In genomic region chr4:87555751-87556619, GRCh38 we compare ENCODE assay signal across 9 cellular contexts. TPM values are rescaled to one million over a fixed set of nuclear protein-coding genes. Genes with fewer than 3 reads are reported as not detected.
DNase-seq lines count a peak whose midpoint lies in the region; ATAC-seq, FAIRE-seq and TF ChIP-seq lines count a peak whose summit lies in the region.
"Had no signal": no experiment of that assay in that cellular context is flagged by ENCODE, and none has a peak within 500 bp of the region (broad histone marks: within the 10 kb centered on the region; RNA-seq: fewer than 3 reads in every experiment).

No MANE protein-coding gene starts in this region.

- H3K27me3 ChIP-seq in BJ (ENCODE audit: control insufficient read depth, insufficient read depth, low read length) = no peaks in the 10 kb centered on the region
- H3K27me3 ChIP-seq in IMR-90 (ENCODE audit: control insufficient read depth, insufficient read depth, low read length) = no peaks in the 10 kb centered on the region
- H3K27me3 ChIP-seq in bronchial epithelial cell (ENCODE audit: control insufficient read depth, insufficient read depth, low read length) = no peaks in the 10 kb centered on the region
- H3K27me3 ChIP-seq in WERI-Rb-1 (ENCODE audit: insufficient read depth, low read depth, severe bottlenecking) = no peaks in the 10 kb centered on the region

- dilution Hi-C loops in IMR-90 (cut with HindIII; ENCODE audit: low sequenced_read_pairs, unreplicated experiment) = no loop called here

- no peak overlapping the region for H2BK20ac ChIP-seq in IMR-90 (ENCODE audit: low read depth, low read length)

- no peaks in the 10 kb centered on the region for H3K79me1 ChIP-seq in IMR-90 (ENCODE audit: low read depth in 1 of 2, low read length in 2 of 2)

- POLR2A ChIA-PET in BJ (lab: Charles Lee) (no interaction called here), IMR-90 (lab: Charles Lee; ENCODE audit: unreplicated experiment) (no interaction called here)

- H3K56ac ChIP-seq in IMR-90 (ENCODE audit: extremely low read depth, insufficient read depth, low read length) = no peak overlapping the region

- H2AK9ac ChIP-seq in IMR-90 (replicated peaks; ENCODE audit: low read depth, low read length, poor library complexity) = no peak overlapping the region

- H3K27ac ChIP-seq in IMR-90 (ENCODE audit: insufficient read depth, low read length) = no peak overlapping the region
- H3K27ac ChIP-seq in WERI-Rb-1 = no peak overlapping the region

- H3K27me3 Mint-ChIP-seq in mesothelial cell of epicardium (ENCODE audit: low read depth) (peaks cover 2% of the 10 kb centered on the region), T-helper 17 cell (no peaks in the 10 kb centered on the region)
- H3K27me3 Mint-ChIP-seq: naive B cell had no signal

- DNase-seq in BJ (ENCODE audit: low read depth) = peak; percentile 29
- DNase-seq in IMR-90 = peak; percentile 58
- DNase-seq in bronchial epithelial cell (ENCODE audit: low read depth) = peak; percentile 100
- DNase-seq in non-pigmented ciliary epithelial cell (ENCODE audit: low read depth) = peak; percentile 11
- no peak for DNase-seq in mesothelial cell of epicardium (ENCODE audit: low spot score in 2 of 2, unreplicated experiment in 2 of 2)
- DNase-seq in WERI-Rb-1 = no peak
- DNase-seq in T-helper 17 cell = no peak
- DNase-seq: naive B cell had no signal

- no peak overlapping the region for H3K23ac ChIP-seq in IMR-90 (ENCODE audit: low read depth, low read length)

- H4K20me1 ChIP-seq in IMR-90 (ENCODE audit: insufficient read depth, low read length) = no peaks in the 10 kb centered on the region

- H3K36me3 ChIP-seq in BJ (ENCODE audit: control insufficient read depth, insufficient read depth, low read length) = no peaks in the 10 kb centered on the region
- no peaks in the 10 kb centered on the region for H3K36me3 ChIP-seq in IMR-90 (ENCODE audit: control insufficient read depth, insufficient read depth, low read length)
- H3K36me3 ChIP-seq in bronchial epithelial cell (ENCODE audit: control insufficient read depth, insufficient read depth, low read length) = no peaks in the 10 kb centered on the region
- H3K36me3 ChIP-seq in WERI-Rb-1 = no peaks in the 10 kb centered on the region

- H3K27ac Mint-ChIP-seq in mesothelial cell of epicardium (no peak overlapping the region), T-helper 17 cell (no peak overlapping the region)
- H3K27ac Mint-ChIP-seq: naive B cell had no signal

- intact Hi-C loops in IMR-90 (cut with micrococcal nuclease) = no loop called here

- no peak overlapping the region for H4K5ac ChIP-seq in IMR-90 (ENCODE audit: low read depth, low read length)

- H3K9me3 Mint-ChIP-seq in mesothelial cell of epicardium = peaks cover under 1% of the 10 kb centered on the region
- H3K9me3 Mint-ChIP-seq: naive B cell had no signal

- H3K4ac ChIP-seq in IMR-90 (ENCODE audit: low read depth, low read length) = no peak overlapping the region

- H3K9me3 ChIP-seq in IMR-90 (ENCODE audit: control insufficient read depth, insufficient read depth, low read length) (no peaks in the 10 kb centered on the region), WERI-Rb-1 (ENCODE audit: severe bottlenecking) (no peaks in the 10 kb centered on the region), T-helper 17 cell (ENCODE audit: control insufficient read depth, low read length, poor library complexity, severe bottlenecking) (no peaks in the 10 kb centered on the region)

- H2BK15ac ChIP-seq in IMR-90 (ENCODE audit: low read depth, low read length) = no peak overlapping the region

- BruUV-seq in IMR-90 (replicated peaks; lab: Mats Ljungman, UMichigan) = no TSS peak

- no peak for TF ChIP-seq POLR2A in IMR-90 (IDR thresholded peaks at IDR 0.05; ENCODE audit: low read depth, low read length)

- TF ChIP-seq CTCF in BJ (IDR thresholded peaks at IDR 0.05; ENCODE audit: insufficient read depth, low read depth, low read length) = no peak
- no peak for TF ChIP-seq CTCF in IMR-90 (conservative IDR thresholded peaks at IDR 0.05; ENCODE audit: low read depth, low read length)
- TF ChIP-seq CTCF in bronchial epithelial cell (IDR thresholded peaks at IDR 0.05; ENCODE audit: insufficient read depth, low read length, severe bottlenecking) = no peak
- TF ChIP-seq CTCF in mesothelial cell of epicardium (IDR thresholded peaks at IDR 0.05; ENCODE audit: unreplicated experiment) = no peak
- no peak for TF ChIP-seq CTCF in WERI-Rb-1 (IDR thresholded peaks at IDR 0.05; ENCODE audit: low read depth, low read length)

- H2BK5ac ChIP-seq in IMR-90 (ENCODE audit: low read depth, low read length, poor library complexity, severe bottlenecking) = no peak overlapping the region

- ATAC-seq in IMR-90 (ENCODE audit: low read depth) (peak; percentile 54), GM21619 (IDR thresholded peaks at IDR 0.05; ENCODE audit: unreplicated experiment) (no peak), T-helper 17 cell (no peak)

- H3K36me3 Mint-ChIP-seq in mesothelial cell of epicardium (no peaks in the 10 kb centered on the region), T-helper 17 cell (ENCODE audit: low read depth) (no peaks in the 10 kb centered on the region)
- H3K36me3 Mint-ChIP-seq: naive B cell had no signal

- no peak overlapping the region for H2AK5ac ChIP-seq in IMR-90 (ENCODE audit: low read depth, low read length)

- no peaks in the 10 kb centered on the region for H3K9me1 ChIP-seq in IMR-90 (ENCODE audit: insufficient read depth, low read length)

- no peaks in the 10 kb centered on the region for H3K4me1 ChIP-seq in IMR-90 (ENCODE audit: control insufficient read depth, insufficient read depth, low read length)

- no peak overlapping the region for H3K14ac ChIP-seq in IMR-90 (replicated peaks; ENCODE audit: low read depth, low read length)

- in situ Hi-C loops in IMR-90 (cut with MboI; ENCODE audit: low sequenced_read_pairs) = no loop called here

- CTCF ChIA-PET in BJ (lab: Yijun Ruan, JAX) (interaction anchor here (0.7 to 1.8 kb wide), 2 partner anchors 10 to 12 kb away, joined by 3 to 5 read pairs; no protein-coding TSS in a partner anchor), IMR-90 (lab: Yijun Ruan, JAX) (interaction anchor here (0.8 kb wide), 1 partner anchor 285 kb away, joined by 3 read pairs; no protein-coding TSS in a partner anchor)

- no peak overlapping the region for H3K4me3 Mint-ChIP-seq in mesothelial cell of epicardium
- H3K4me3 Mint-ChIP-seq in T-helper 17 cell = no peak overlapping the region
- H3K4me3 Mint-ChIP-seq: naive B cell had no signal

- WGBS in IMR-90 (ENCODE audit: extremely low coverage in 2 of 2, insufficient read length in 1 of 2), 2 experiments = no CpG with 5 or more reads among the region's 5 CpGs

- H3K4me2 ChIP-seq in IMR-90 (ENCODE audit: low read depth, low read length) = no peak overlapping the region

- H3K4me1 Mint-ChIP-seq in mesothelial cell of epicardium (no peaks in the 10 kb centered on the region), T-helper 17 cell (peaks cover 5% of the 10 kb centered on the region)

- no peak overlapping the region for H4K91ac ChIP-seq in IMR-90 (ENCODE audit: insufficient read depth, low read depth, low read length)

- H3K4me3 ChIP-seq in BJ (ENCODE audit: low read depth, low read length) = no peak overlapping the region
- no peak overlapping the region for H3K4me3 ChIP-seq in IMR-90 (ENCODE audit: insufficient read depth, low read depth, low read length)
- no peak overlapping the region for H3K4me3 ChIP-seq in bronchial epithelial cell (ENCODE audit: low read depth, low read length)
- H3K4me3 ChIP-seq in WERI-Rb-1 (ENCODE audit: low read depth, low read length) = no peak overlapping the region

- peak; percentile 76 for FAIRE-seq in bronchial epithelial cell (lab: Jason Lieb, UNC)

- H2AFZ ChIP-seq in IMR-90 (replicated peaks; ENCODE audit: low read length, poor library complexity) = no peak overlapping the region

- no peak overlapping the region for H3K18ac ChIP-seq in IMR-90 (ENCODE audit: low read depth, low read length)

- H2BK120ac ChIP-seq in IMR-90 (ENCODE audit: low read depth, low read length) = no peak overlapping the region

- no peak overlapping the region for H4K8ac ChIP-seq in IMR-90 (ENCODE audit: low read depth in 2 of 2, low read length in 2 of 2)

- no peak for TF ChIP-seq RAD21 in IMR-90 (IDR thresholded peaks at IDR 0.05; ENCODE audit: low read length)

- no peak overlapping the region for H3K9ac ChIP-seq in IMR-90 (ENCODE audit: low read depth, low read length)

TF ChIP-seq in IMR-90, 13 proteins besides CTCF, POLR2A, EP300 and RAD21 (continues in another document):
- TF ChIP-seq RFX5 (IDR thresholded peaks at IDR 0.05; ENCODE audit: low read depth, low read length) (no peak), ELK1 (IDR thresholded peaks at IDR 0.05; ENCODE audit: borderline replicate concordance, low read depth, low read length) (no peak), FOS (IDR thresholded peaks at IDR 0.05; ENCODE audit: low read depth, low read length) (no peak), NFE2L2 (IDR thresholded peaks at IDR 0.05; ENCODE audit: low read depth, low read length) (0 out of 2 replicates have a peak, but pooled peaks have one; percentile 2), CHD1 (IDR thresholded peaks at IDR 0.05; ENCODE audit: low read depth, low read length) (no peak), SMC3 (IDR thresholded peaks at IDR 0.05; ENCODE audit: low read depth, low read length) (no peak)

RNA-seq across cellular contexts. Expression of gene SPARCL1, which starts 26.8 kb away (rescaled TPM):
- not detected in 2 replicates for polyA plus RNA-seq in BJ (2011; rRNA removed)
- polyA minus RNA-seq in BJ (2011; rRNA and poly(A)+ RNA removed) = not detected in 2 replicates
- total RNA-seq in IMR-90 (2012; rRNA removed) = not detected in 2 replicates
- not detected in 2 replicates for polyA plus RNA-seq in IMR-90 (2012; rRNA removed)
- not detected in 2 replicates for polyA plus RNA-seq in IMR-90 (2012; cell fraction: cytosol; rRNA removed)
- not detected in 2 replicates for polyA plus RNA-seq in IMR-90 (2012; cell fraction: nucleus; rRNA removed; ENCODE audit: low replicate concordance)
- total RNA-seq in bronchial epithelial cell = not detected in 2 replicates
- 6.3 to 6.7 TPM (median 6.6 TPM) in 3 replicates for total RNA-seq in mesothelial cell of epicardium
- not detected for total RNA-seq in T-helper 17 cell

RNA-seq across cellular contexts. Expression of gene DSPP, which starts 52.3 kb away (rescaled TPM):
- polyA plus RNA-seq in BJ (2011; rRNA removed) (not detected in 2 replicates), IMR-90 (2012; rRNA removed) (not detected in 2 replicates)
- polyA minus RNA-seq in BJ (2011; rRNA and poly(A)+ RNA removed) = not detected in 2 replicates
- total RNA-seq in IMR-90 (2012; rRNA removed) (not detected in 2 replicates), bronchial epithelial cell (not detected in 2 replicates), mesothelial cell of epicardium (not detected in 3 replicates), T-helper 17 cell (not detected)
- polyA plus RNA-seq in IMR-90 (2012; cell fraction: cytosol; rRNA removed) = not detected in 2 replicates
- polyA plus RNA-seq in IMR-90 (2012; cell fraction: nucleus; rRNA removed; ENCODE audit: low replicate concordance) = not detected in 2 replicates

Comparison
In these comparisons a context has a peak if more than half of its experiments do, and no peak if none do; other contexts are left out.
1. DNase-seq: peak in BJ (single experiment), IMR-90 (single experiment), bronchial epithelial cell (single experiment) and non-pigmented ciliary epithelial cell (single experiment); none in mesothelial cell of epicardium (0 of 2), WERI-Rb-1 (single experiment) and T-helper 17 cell (0 of 3).